Comparison of ENCODE assay signal across 1 cellular context in genomic region chr20:33433465-33433864, GRCh38.
TF ChIP-seq lines count a peak whose summit lies in the region.

No MANE protein-coding gene starts in this region.

TF ChIP-seq in HCT116, 20 proteins besides CTCF, POLR2A, EP300 and RAD21 (continued from another document):
- TF ChIP-seq MAX (IDR thresholded peaks at IDR 0.05) (no peak), JUND (IDR thresholded peaks at IDR 0.05) (no peak)
